In genomic region chr10:18378766-18379165, GRCh38 we compare ENCODE assay signal across 16 cellular contexts.
A peak's percentile ranks its signal among the peaks of the same experiment; 100 is the strongest.
DNase-seq lines count a peak whose midpoint lies in the region; ATAC-seq and TF ChIP-seq lines count a peak whose summit lies in the region.
"Had no signal": no experiment of that assay in that cellular context is flagged by ENCODE, and none has a peak within 500 bp of the region (broad histone marks: within the 10 kb centered on the region; RNA-seq: fewer than 3 reads in every experiment).

No MANE protein-coding gene starts in this region.

- H3K9me3 ChIP-seq in thoracic aorta (no peaks in the 10 kb centered on the region), left lung (no peaks in the 10 kb centered on the region)

- H3K4me3 ChIP-seq in thoracic aorta: no peak overlapping the region
- no peak overlapping the region for H3K4me3 ChIP-seq in left lung
- H3K4me3 ChIP-seq: GM23338, K562 had no signal

- TF ChIP-seq CTCF in thoracic aorta (IDR thresholded peaks at IDR 0.05) (no peak), left lung (IDR thresholded peaks at IDR 0.05) (no peak)

- H3K27ac ChIP-seq in thoracic aorta: peak overlapping the region in 1 of 2 donors; percentile 11
- no peak overlapping the region for H3K27ac ChIP-seq in left lung

- DNase-seq in Right ventricle myocardium inferior (ENCODE audit: missing footprints) (no peak), cardiac septum (ENCODE audit: low spot score) (no peak), globus pallidus (ENCODE audit: low spot score) (peak; percentile 39), medulla oblongata (ENCODE audit: extremely low spot score) (peak; percentile 66), thoracic aorta (ENCODE audit: low spot score) (peak; percentile 7), NCI-H1694 treated with DMSO at 0.1 percent for 48 hours (lab: John Stamatoyannopoulos, UW) (no peak), left lung (no peak)
- DNase-seq: 8988T; CD8-positive, alpha-beta T cell; NCI-H1436; NCI-H2029 treated with DMSO at 0.1 percent for 48 hours; NCI-H2171 treated with DMSO at 0.1 percent for 48 hours; NCI-H748 treated with DMSO at 0.1 percent for 48 hours had no signal

- intact Hi-C loops in Right ventricle myocardium inferior (cut with DNase I): no loop called here
- intact Hi-C loops in cardiac septum (cut with DNase I): no loop called here
- intact Hi-C loops in left lung (cut with DNase I): no loop called here

- ATAC-seq in Right ventricle myocardium inferior (peak; percentile 56), thoracic aorta (ENCODE audit: insufficient number of reproducible peaks, low FRiP score, low read depth) (no peak), GM21447 (IDR thresholded peaks at IDR 0.05; ENCODE audit: unreplicated experiment) (no peak), left lung (no peak)
- ATAC-seq: CD8-positive, alpha-beta T cell; GM23338; K562 had no signal

- H3K36me3 ChIP-seq in thoracic aorta (no peaks in the 10 kb centered on the region), left lung (no peaks in the 10 kb centered on the region)

- H3K27me3 ChIP-seq in thoracic aorta (replicated peaks; ENCODE audit: insufficient read depth): no peaks in the 10 kb centered on the region
- H3K27me3 ChIP-seq in left lung: no peaks in the 10 kb centered on the region

- H3K4me1 ChIP-seq in thoracic aorta (ENCODE audit: control insufficient read depth in 1 of 2, low read depth in 2 of 2) (peaks cover 6 to 9% of the 10 kb centered on the region in 2 donors), left lung (no peaks in the 10 kb centered on the region)

Comparison
In these comparisons a context has a peak if more than half of its experiments do, and no peak if none do; other contexts are left out.
1. DNase-seq: peak in globus pallidus (single experiment), medulla oblongata (single experiment) and thoracic aorta (single experiment); none in Right ventricle myocardium inferior (single experiment), cardiac septum (single experiment), NCI-H1694 treated with DMSO at 0.1 percent for 48 hours (single experiment) and left lung (0 of 2).